8 cellular contexts compared by ENCODE assay signal in the genomic region with DNA sequence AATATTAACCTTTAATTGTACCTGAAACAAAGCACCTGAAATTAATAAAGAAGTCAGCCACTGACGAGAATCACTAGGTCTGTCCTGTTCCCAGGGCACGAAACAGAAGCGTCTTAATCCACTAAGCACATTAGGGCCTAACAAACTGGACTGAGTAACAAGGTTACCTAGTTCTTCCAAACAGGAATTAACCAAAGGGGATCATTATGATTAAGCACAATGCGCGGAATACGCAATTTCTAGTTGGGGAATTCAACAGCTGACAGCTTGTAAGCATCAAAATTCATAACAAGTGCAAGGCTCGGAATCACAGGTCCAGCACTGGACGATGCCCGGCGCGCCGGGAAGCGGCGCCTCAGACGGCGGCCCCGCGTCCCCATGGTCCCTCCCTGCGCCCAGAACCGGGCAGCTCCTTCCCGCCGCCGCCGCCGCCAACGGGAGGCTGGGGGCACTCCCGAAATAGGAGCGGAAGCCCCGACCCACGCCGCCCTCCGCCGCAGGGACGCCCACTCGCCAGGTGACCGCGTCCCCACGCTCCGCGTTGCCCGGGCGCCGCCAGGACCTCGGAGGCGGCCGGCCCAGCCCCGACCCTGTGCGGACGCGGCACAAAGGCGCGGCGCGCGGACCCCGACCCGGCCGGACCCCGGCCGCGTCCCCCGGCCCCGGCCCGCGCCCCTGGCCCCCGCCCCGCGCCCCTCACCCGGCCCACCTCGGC. TPM values are rescaled to one million over a fixed set of nuclear protein-coding genes. Genes with fewer than 3 reads are reported as not detected.
DNase-seq lines count a peak whose midpoint lies in the region; ATAC-seq and TF ChIP-seq lines count a peak whose summit lies in the region.

No MANE protein-coding gene starts in this region.

- H3K27me3 ChIP-seq in NT2/D1 (ENCODE audit: insufficient read depth, insufficient read length) (no peaks in the 10 kb centered on the region), mesenchymal stem cell (ENCODE audit: control insufficient read depth in 1 of 2, insufficient read depth in 1 of 2, low read length in 2 of 2) (no peaks in the 10 kb centered on the region), tibial artery (no peaks in the 10 kb centered on the region)

- peaks cover 10% of the 10 kb centered on the region for H3K36me3 Mint-ChIP-seq in central memory CD8-positive, alpha-beta T cell (ENCODE audit: insufficient read depth)

- H3K4ac ChIP-seq in mesenchymal stem cell (ENCODE audit: low read depth in 1 of 2, low read length in 2 of 2), result peak overlapping the region; percentile 50 to 69

- H2BK5ac ChIP-seq in mesenchymal stem cell (ENCODE audit: low read depth, low read length, poor library complexity, severe bottlenecking), result no peak overlapping the region

- H4K8ac ChIP-seq in mesenchymal stem cell (ENCODE audit: low read length), result peak overlapping the region; percentile 16

- H3K27me3 Mint-ChIP-seq in central memory CD8-positive, alpha-beta T cell, result no peaks in the 10 kb centered on the region

- H3K9me3 ChIP-seq in NT2/D1 (ENCODE audit: insufficient read depth, low read length), result no peaks in the 10 kb centered on the region
- H3K9me3 ChIP-seq in mesenchymal stem cell (ENCODE audit: control insufficient read depth, low read length), result peaks cover 9% of the 10 kb centered on the region
- H3K9me3 ChIP-seq in tibial artery, result no peaks in the 10 kb centered on the region

- WGBS in mesenchymal stem cell, result 2% methylated on average over 34 of the region's 70 CpGs

- H3K4me3 Mint-ChIP-seq in central memory CD8-positive, alpha-beta T cell, result peak overlapping the region; percentile 77

- peak; percentile 17 for ATAC-seq in HG02588 (IDR thresholded peaks at IDR 0.05; ENCODE audit: unreplicated experiment)
- ATAC-seq in central memory CD8-positive, alpha-beta T cell (replicated peaks; ENCODE audit: extremely low read depth, poor library complexity, severe bottlenecking), result no peak

- peak overlapping the region; percentile 52 for H3K4me3 ChIP-seq in NT2/D1 (ENCODE audit: insufficient read length, low read depth)
- H3K4me3 ChIP-seq in mesenchymal stem cell (ENCODE audit: insufficient read depth in 1 of 2, low read depth in 1 of 2, low read length in 2 of 2), result peak overlapping the region; percentile 82 to 86
- peak overlapping the region; percentile 91 to 92 for H3K4me3 ChIP-seq in tibial artery

- no peak overlapping the region for H3K27ac Mint-ChIP-seq in central memory CD8-positive, alpha-beta T cell (ENCODE audit: low read depth)

- H3K18ac ChIP-seq in mesenchymal stem cell (ENCODE audit: low read depth in 1 of 2, low read length in 2 of 2), result peak overlapping the region in 1 of 2 experiments; percentile 96

- peak overlapping the region; percentile 76 for H3K4me2 ChIP-seq in mesenchymal stem cell (ENCODE audit: low read length, poor library complexity, severe bottlenecking)

- no peak for TF ChIP-seq CTCF in tibial artery (IDR thresholded peaks at IDR 0.05)

- no peak overlapping the region for H3K23ac ChIP-seq in mesenchymal stem cell (ENCODE audit: low read length in 2 of 2)

- DNase-seq in NCI-H526 (lab: John Stamatoyannopoulos, UW) (peak; percentile 17 to 32), NCI-H526 treated with DMSO at 0.1 percent for 48 hours (lab: John Stamatoyannopoulos, UW) (no peak), NT2/D1 (ENCODE audit: low read depth, low spot score) (no peak), mesenchymal stem cell (peak; percentile 67), tibial artery (no peak)
- DNase-seq in central memory CD8-positive, alpha-beta T cell (ENCODE audit: low spot score in 2 of 2), result no peak
- no peak for DNase-seq in activated CD8-positive, alpha-beta memory T cell treated with anti-CD3 and anti-CD28 coated beads, Interleukin-2, amount 50 U/mL, for 48 hours

- H3K4me1 Mint-ChIP-seq in central memory CD8-positive, alpha-beta T cell, result peaks cover 55% of the 10 kb centered on the region

- peaks cover 12% of the 10 kb centered on the region for H3K4me1 ChIP-seq in NT2/D1 (ENCODE audit: insufficient read depth, insufficient read length)
- peaks cover 20% of the 10 kb centered on the region for H3K4me1 ChIP-seq in mesenchymal stem cell (ENCODE audit: control insufficient read depth, insufficient read depth, low read depth, low read length)
- H3K4me1 ChIP-seq in tibial artery, result peaks cover 0 to 41% (median 30%) of the 10 kb centered on the region in 4 donors

- no peak overlapping the region for H2BK12ac ChIP-seq in mesenchymal stem cell (ENCODE audit: low read length in 2 of 2)

- H4K91ac ChIP-seq in mesenchymal stem cell (ENCODE audit: low read length), result no peak overlapping the region

- H3K27ac ChIP-seq in mesenchymal stem cell (ENCODE audit: low read length, poor library complexity, severe bottlenecking), result no peak overlapping the region
- H3K27ac ChIP-seq in tibial artery, result peak overlapping the region; percentile 67 to 69

- intact Hi-C loops in tibial artery (cut with DNase I; ENCODE audit: low total_unique reads), result loop anchor here (2.0 kb wide), 1 partner anchor 54 kb away; a partner anchor contains a TSS

- H3K9ac ChIP-seq in NT2/D1 (ENCODE audit: insufficient read length, low read depth) (peak overlapping the region; percentile 74), mesenchymal stem cell (ENCODE audit: low read length) (peak overlapping the region; percentile 64)

- peaks cover 17% of the 10 kb centered on the region for H3K79me1 ChIP-seq in mesenchymal stem cell (replicated peaks; ENCODE audit: low read length, poor library complexity, severe bottlenecking)

- no peak overlapping the region for H2AK5ac ChIP-seq in mesenchymal stem cell (ENCODE audit: low read length, severe bottlenecking)

- no peak overlapping the region for H2BK15ac ChIP-seq in mesenchymal stem cell (ENCODE audit: low read depth, poor library complexity, severe bottlenecking)

- H2AFZ ChIP-seq in mesenchymal stem cell (ENCODE audit: low read depth, low read length), result no peak overlapping the region

- peaks cover 57% of the 10 kb centered on the region for H3K36me3 ChIP-seq in NT2/D1 (ENCODE audit: insufficient read depth, insufficient read length, low read length)
- peaks cover 9 to 28% of the 10 kb centered on the region in 2 experiments for H3K36me3 ChIP-seq in mesenchymal stem cell (ENCODE audit: control insufficient read depth in 1 of 2, insufficient read depth in 2 of 2, low read depth in 1 of 2, low read length in 2 of 2)
- H3K36me3 ChIP-seq in tibial artery, result peaks cover 10 to 11% (median 10%) of the 10 kb centered on the region in 3 donors

- no peak overlapping the region for H2BK120ac ChIP-seq in mesenchymal stem cell (ENCODE audit: low read depth, low read length)

- no peaks in the 10 kb centered on the region for H3K9me3 Mint-ChIP-seq in central memory CD8-positive, alpha-beta T cell

- peak overlapping the region in 1 of 2 experiments; percentile 91 for H3K14ac ChIP-seq in mesenchymal stem cell (ENCODE audit: low read length in 2 of 2)

RNA-seq across cellular contexts. Expression of a gene that starts 0.9 kb away (rescaled TPM):
- polyA plus RNA-seq in mesenchymal stem cell (2013, experiment 1 of 2), result 14.3 TPM
- 16.0 TPM for polyA plus RNA-seq in mesenchymal stem cell (2013, experiment 2 of 2)

RNA-seq across cellular contexts. Expression of a gene that starts 54.7 kb away (rescaled TPM):
- 28.9 TPM for polyA plus RNA-seq in mesenchymal stem cell (2013, experiment 1 of 2)
- 28.1 TPM for polyA plus RNA-seq in mesenchymal stem cell (2013, experiment 2 of 2)

Comparison
In these comparisons a context has a peak if more than half of its experiments do, and no peak if none do; other contexts are left out.
1. DNase-seq: peak in NCI-H526 (2 of 2) and mesenchymal stem cell (single experiment); none in NCI-H526 treated with DMSO at 0.1 percent for 48 hours (single experiment), NT2/D1 (single experiment), central memory CD8-positive, alpha-beta T cell (0 of 2), tibial artery (0 of 2) and activated CD8-positive, alpha-beta memory T cell treated with anti-CD3 and anti-CD28 coated beads, Interleukin-2, amount 50 U/mL, for 48 hours (single experiment).
2. Peak in every context shown above with its lines, with median percentiles within 50 percentile points of each other: H3K4me3 ChIP-seq.